In genomic region chr1:204258213-204259115, GRCh38 we compare ENCODE assay signal across 1 cellular context.
A peak's percentile ranks its signal among the peaks of the same experiment; 100 is the strongest.
TF ChIP-seq lines count a peak whose summit lies in the region.

No MANE protein-coding gene starts in this region.

TF ChIP-seq in HEK293, 187 proteins besides CTCF, POLR2A, EP300 and RAD21 (continued from another document):
- peak; percentile 72 for TF ChIP-seq ZNF654 (tag by site-specific recombination; IDR thresholded peaks at IDR 0.05; ENCODE audit: low read depth)
- TF ChIP-seq ZXDB (tag by site-specific recombination; IDR thresholded peaks at IDR 0.05) = 0 out of 2 replicates have a peak, but pooled peaks have one; percentile 29
- TF ChIP-seq ZNF2 (tag by site-specific recombination; IDR thresholded peaks at IDR 0.05) = 0 out of 2 replicates have a peak, but pooled peaks have one; percentile 22
- no peak for TF ChIP-seq ZNF155 (tag by site-specific recombination; IDR thresholded peaks at IDR 0.05)
